In the genomic region with DNA sequence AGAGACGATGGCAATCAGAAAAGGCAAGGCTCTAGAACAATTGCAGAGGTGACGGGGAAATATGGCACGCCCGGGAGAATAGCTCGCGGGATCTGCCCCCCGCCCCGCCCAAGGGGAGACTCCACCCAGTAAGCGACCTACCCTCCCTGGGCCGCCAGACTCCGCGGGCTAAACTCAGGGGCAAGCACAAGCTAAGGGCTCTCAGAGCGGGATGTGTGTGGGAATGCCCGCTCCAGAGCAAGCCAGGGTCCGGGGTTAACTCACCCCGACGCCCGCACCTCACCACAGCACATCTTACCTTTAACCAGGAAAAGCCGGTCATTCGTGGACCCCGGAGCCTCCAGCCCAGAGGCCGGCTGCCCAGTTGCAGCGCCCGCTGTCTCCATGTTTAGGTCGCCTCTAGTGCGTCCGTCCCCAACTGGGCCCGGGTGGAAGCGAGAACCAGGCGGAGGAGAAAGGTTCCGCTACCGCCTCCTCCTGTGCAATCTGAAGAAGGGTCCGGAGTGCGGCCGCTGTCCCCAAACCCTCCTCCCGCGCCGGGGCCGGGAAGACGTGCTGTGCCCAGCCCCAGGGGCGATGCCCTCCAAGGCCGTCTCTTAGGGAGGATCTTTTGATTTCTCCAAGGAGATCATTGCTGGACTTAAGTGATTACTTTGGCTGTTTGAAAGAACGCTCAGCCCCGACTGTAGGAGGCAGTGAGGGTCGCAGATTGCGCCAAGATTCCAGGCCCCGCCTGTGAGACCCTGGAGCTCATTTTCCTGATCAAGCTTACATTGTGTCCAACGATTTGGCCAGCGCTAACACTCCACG, we compare ENCODE assay signal across 8 cellular contexts. TPM values are rescaled to one million over a fixed set of nuclear protein-coding genes. Genes with fewer than 3 reads are reported as not detected.
DNase-seq lines count a peak whose midpoint lies in the region; ATAC-seq and TF ChIP-seq lines count a peak whose summit lies in the region.

A gene (minus strand): TSS at position 406 of the 810 bp plus-strand sequence. CDS start 20 bp downstream, at position 386.

- H3K27ac ChIP-seq in trophoblast cell (ENCODE audit: low read depth, low read length) (peak within 1 kb of the TSS; percentile 65), upper lobe of left lung (peak within 1 kb of the TSS; percentile 91 to 93 (median 92))

- peak within 1 kb of the TSS; percentile 97 for H4K8ac ChIP-seq in trophoblast cell (ENCODE audit: low read depth, low read length)

- H4K12ac ChIP-seq in trophoblast cell (ENCODE audit: low read depth, low read length) = peak within 1 kb of the TSS; percentile 75

- H4K91ac ChIP-seq in trophoblast cell (ENCODE audit: low read depth, low read length) = peak within 1 kb of the TSS; percentile 67

- ATAC-seq in upper lobe of left lung (ENCODE audit: low FRiP score in 2 of 2) = peak; percentile 99

- no peaks in the 10 kb centered on the region for H3K9me3 ChIP-seq in trophoblast cell (ENCODE audit: insufficient read depth, low read depth, low read length)
- no peaks in the 10 kb centered on the region for H3K9me3 ChIP-seq in upper lobe of left lung

- peak in 3 of 4 donors; percentile 62 to 91 (median 69) for TF ChIP-seq POLR2A in upper lobe of left lung (IDR thresholded peaks at IDR 0.05)

- H3K14ac ChIP-seq in trophoblast cell (ENCODE audit: low read length) = peak within 1 kb of the TSS; percentile 72

- DNase-seq in GM04503 (ENCODE audit: low read depth) = peak; percentile 72
- DNase-seq in HCEC 1CT = peak; percentile 90
- DNase-seq in NCI-H226 = peak; percentile 88
- DNase-seq in activated effector memory CD4-positive, alpha-beta T cell treated with anti-CD3 and anti-CD28 coated beads, Interleukin-2, amount 50 U/mL, for 16 hours = peak; percentile 96
- DNase-seq in glomerular visceral epithelial cell (ENCODE audit: extremely low spot score) = peak; percentile 93
- DNase-seq in trophoblast cell = peak; percentile 93 to 96
- peak; percentile 92 to 95 for DNase-seq in upper lobe of left lung
- no peak for DNase-seq in NK-92 (lab: John Stamatoyannopoulos, UW; ENCODE audit: unreplicated experiment)

- peaks cover 6% of the 10 kb centered on the region for H3K79me1 ChIP-seq in trophoblast cell (ENCODE audit: low read length)

- peak within 1 kb of the TSS; percentile 88 for H3K9ac ChIP-seq in trophoblast cell (ENCODE audit: low read length)

- H3K27me3 ChIP-seq in trophoblast cell (ENCODE audit: insufficient read depth, low read length) = no peaks in the 10 kb centered on the region
- H3K27me3 ChIP-seq in upper lobe of left lung = no peaks in the 10 kb centered on the region

- H3K36me3 ChIP-seq in trophoblast cell (ENCODE audit: control insufficient read depth in 1 of 2, insufficient read depth in 2 of 2, low read length in 2 of 2) (peaks cover 2 to 3% of the 10 kb centered on the region in 2 experiments), upper lobe of left lung (peaks cover under 1 to 16% (median 6%) of the 10 kb centered on the region in 4 donors)

- WGBS in trophoblast cell (ENCODE audit: extremely low coverage, insufficient coverage, insufficient read length) = no CpG with 5 or more reads among the region's 50 CpGs
- 0 to 1% methylated on average over 22 to 36 of the region's 50 CpGs for whole genome bisulfite sequencing in upper lobe of left lung, 2 donors

- H2AK5ac ChIP-seq in trophoblast cell (ENCODE audit: low read length) = no peak within 1 kb of the TSS

- H3K79me2 ChIP-seq in trophoblast cell (ENCODE audit: control insufficient read depth, insufficient read depth, low read length, poor library complexity) = peaks cover 2% of the 10 kb centered on the region

- H2BK120ac ChIP-seq in trophoblast cell (ENCODE audit: insufficient read depth, low read length, poor library complexity) = peak within 1 kb of the TSS; percentile 44

- peak within 1 kb of the TSS; percentile 85 for H3K4me3 ChIP-seq in trophoblast cell (ENCODE audit: low read depth, low read length)
- peak within 1 kb of the TSS; percentile 56 to 84 (median 81) for H3K4me3 ChIP-seq in upper lobe of left lung

- no peak within 1 kb of the TSS for H2BK12ac ChIP-seq in trophoblast cell (ENCODE audit: low read length)

- no peak within 1 kb of the TSS for H3K23ac ChIP-seq in trophoblast cell (ENCODE audit: low read length)

- H2AFZ ChIP-seq in trophoblast cell (ENCODE audit: insufficient read depth, low read length, poor library complexity) = peak within 1 kb of the TSS; percentile 89

- peak; percentile 18 to 63 (median 47) for TF ChIP-seq CTCF in upper lobe of left lung (IDR thresholded peaks at IDR 0.05)

- H3K18ac ChIP-seq in trophoblast cell (ENCODE audit: low read length) = peak within 1 kb of the TSS; percentile 58

- H2BK5ac ChIP-seq in trophoblast cell (ENCODE audit: low read depth, low read length, poor library complexity) = peak within 1 kb of the TSS; percentile 68

- H3K4me1 ChIP-seq in trophoblast cell (ENCODE audit: control insufficient read depth in 1 of 2, insufficient read depth in 2 of 2, low read length in 2 of 2) = peaks cover 0 to 2% of the 10 kb centered on the region in 2 experiments
- H3K4me1 ChIP-seq in upper lobe of left lung = peaks cover 10 to 15% (median 14%) of the 10 kb centered on the region in 4 donors

- H3K4ac ChIP-seq in trophoblast cell (ENCODE audit: low read depth, low read length) = peak within 1 kb of the TSS; percentile 53

- TF ChIP-seq EP300 in upper lobe of left lung (IDR thresholded peaks at IDR 0.05) = peak in 1 of 4 donors; percentile 2

- peak within 1 kb of the TSS; percentile 68 for H3K4me2 ChIP-seq in trophoblast cell (ENCODE audit: low read length)

RNA-seq across cellular contexts. Expression of the gene that starts here (rescaled TPM):
- 4.9 and 5.0 TPM in 2 replicates for polyA plus RNA-seq in trophoblast cell (2013)
- 10 to 100 TPM in 1 of 6 donors, 1 to 10 TPM in 5; 2.1 to 10.8 (median 6.5) TPM for total RNA-seq in upper lobe of left lung
